Comparison of ENCODE assay signal across 15 cellular contexts in genomic region chrX:97234471-97235097, GRCh38.
DNase-seq lines count a peak whose midpoint lies in the region; ATAC-seq, FAIRE-seq and TF ChIP-seq lines count a peak whose summit lies in the region.
"Had no signal": no experiment of that assay in that cellular context is flagged by ENCODE, and none has a peak within 500 bp of the region (broad histone marks: within the 10 kb centered on the region; RNA-seq: fewer than 3 reads in every experiment).

No MANE protein-coding gene starts in this region.

- peak; percentile 100 for ATAC-seq in GM18520 (IDR thresholded peaks at IDR 0.05; ENCODE audit: unreplicated experiment)
- peak; percentile 100 for ATAC-seq in GM21390 (IDR thresholded peaks at IDR 0.05; ENCODE audit: unreplicated experiment)
- ATAC-seq in HG03039 (IDR thresholded peaks at IDR 0.05; ENCODE audit: unreplicated experiment), result peak; percentile 99
- ATAC-seq: left colon had no signal

- no peaks in the 10 kb centered on the region for H3K4me1 ChIP-seq in esophagus squamous epithelium

- no peaks in the 10 kb centered on the region for H3K27me3 Mint-ChIP-seq in activated naive CD4-positive, alpha-beta T cell treated with anti-CD3 and anti-CD28 coated beads, Interleukin-2, amount 10 ng/mL, durations not matched to agents 7 days and 5 days
- H3K27me3 Mint-ChIP-seq: CD4-positive, CD25-positive, alpha-beta regulatory T cell had no signal

- 81 to 89% methylated on average over 3 of the region's 3 CpGs for WGBS in esophagus squamous epithelium, 2 donors

- FAIRE-seq in H54 (lab: Jason Lieb, UNC), result no peak

- no peaks in the 10 kb centered on the region for H3K27me3 ChIP-seq in esophagus squamous epithelium
- H3K27me3 ChIP-seq: neutrophil had no signal

- H3K27ac ChIP-seq in esophagus squamous epithelium, result no peak overlapping the region
- H3K27ac ChIP-seq: neutrophil had no signal

- H3K4me3 Mint-ChIP-seq in activated naive CD4-positive, alpha-beta T cell treated with anti-CD3 and anti-CD28 coated beads, Interleukin-2, amount 10 ng/mL, durations not matched to agents 7 days and 5 days, result no peak overlapping the region
- H3K4me3 Mint-ChIP-seq: CD4-positive, CD25-positive, alpha-beta regulatory T cell had no signal

- H3K9me3 Mint-ChIP-seq in activated naive CD4-positive, alpha-beta T cell treated with anti-CD3 and anti-CD28 coated beads, Interleukin-2, amount 10 ng/mL, durations not matched to agents 7 days and 5 days, result peaks cover 2% of the 10 kb centered on the region

- no peak for TF ChIP-seq CTCF in esophagus squamous epithelium (IDR thresholded peaks at IDR 0.05)

- H3K4me1 Mint-ChIP-seq in activated naive CD4-positive, alpha-beta T cell treated with anti-CD3 and anti-CD28 coated beads, Interleukin-2, amount 10 ng/mL, durations not matched to agents 7 days and 5 days, result no peaks in the 10 kb centered on the region

- peaks cover 1% of the 10 kb centered on the region for H3K36me3 Mint-ChIP-seq in activated naive CD4-positive, alpha-beta T cell treated with anti-CD3 and anti-CD28 coated beads, Interleukin-2, amount 10 ng/mL, durations not matched to agents 7 days and 5 days
- H3K36me3 Mint-ChIP-seq: CD4-positive, CD25-positive, alpha-beta regulatory T cell had no signal

- H3K9me3 ChIP-seq in esophagus squamous epithelium, result no peaks in the 10 kb centered on the region
- H3K9me3 ChIP-seq: neutrophil had no signal

- no peak overlapping the region for H3K27ac Mint-ChIP-seq in activated naive CD4-positive, alpha-beta T cell treated with anti-CD3 and anti-CD28 coated beads, Interleukin-2, amount 10 ng/mL, durations not matched to agents 7 days and 5 days
- H3K27ac Mint-ChIP-seq: CD4-positive, CD25-positive, alpha-beta regulatory T cell had no signal

- CTCF ChIA-PET in activated naive CD4-positive, alpha-beta T cell treated with anti-CD3 and anti-CD28 coated beads, Interleukin-2, amount 10 ng/mL, durations not matched to agents 7 days and 5 days (lab: Charles Lee), result no interaction called here

- TF ChIP-seq POLR2A in esophagus squamous epithelium (IDR thresholded peaks at IDR 0.05), result no peak
- TF ChIP-seq POLR2A in H54 (IDR thresholded peaks at IDR 0.05; ENCODE audit: low read depth, low read length), result no peak

- peak; percentile 1 for DNase-seq in NAMALWA (ENCODE audit: low spot score)
- DNase-seq in DMS153 (lab: John Stamatoyannopoulos, UW), result no peak
- DNase-seq in esophagus squamous epithelium (lab: John Stamatoyannopoulos, UW), result no peak
- DNase-seq in H54 (ENCODE audit: insufficient read length, low spot score), result no peak
- DNase-seq in activated naive CD4-positive, alpha-beta T cell treated with anti-CD3 and anti-CD28 coated beads, Interleukin-2, amount 10 ng/mL, durations not matched to agents 7 days and 5 days, result no peak
- DNase-seq: activated gamma-delta T cell treated with Interleukin-2 at 50 U/mL for 16 hours; CD4-positive, CD25-positive, alpha-beta regulatory T cell; cerebellar nuclear complex; left colon; Right ventricle myocardium superior; stimulated activated CD4-positive, alpha-beta T cell treated with anti-CD3 and anti-CD28 coated beads, Interleukin-4, amount 100 ng/mL, for 4 hours had no signal

- intact Hi-C loops in esophagus squamous epithelium (cut with DNase I), result no loop called here

- H3K36me3 ChIP-seq in esophagus squamous epithelium, result no peaks in the 10 kb centered on the region
- H3K36me3 ChIP-seq: neutrophil had no signal

- H3K4me3 ChIP-seq in esophagus squamous epithelium, result no peak overlapping the region
